13 cellular contexts compared by ENCODE assay signal in the genomic region with DNA sequence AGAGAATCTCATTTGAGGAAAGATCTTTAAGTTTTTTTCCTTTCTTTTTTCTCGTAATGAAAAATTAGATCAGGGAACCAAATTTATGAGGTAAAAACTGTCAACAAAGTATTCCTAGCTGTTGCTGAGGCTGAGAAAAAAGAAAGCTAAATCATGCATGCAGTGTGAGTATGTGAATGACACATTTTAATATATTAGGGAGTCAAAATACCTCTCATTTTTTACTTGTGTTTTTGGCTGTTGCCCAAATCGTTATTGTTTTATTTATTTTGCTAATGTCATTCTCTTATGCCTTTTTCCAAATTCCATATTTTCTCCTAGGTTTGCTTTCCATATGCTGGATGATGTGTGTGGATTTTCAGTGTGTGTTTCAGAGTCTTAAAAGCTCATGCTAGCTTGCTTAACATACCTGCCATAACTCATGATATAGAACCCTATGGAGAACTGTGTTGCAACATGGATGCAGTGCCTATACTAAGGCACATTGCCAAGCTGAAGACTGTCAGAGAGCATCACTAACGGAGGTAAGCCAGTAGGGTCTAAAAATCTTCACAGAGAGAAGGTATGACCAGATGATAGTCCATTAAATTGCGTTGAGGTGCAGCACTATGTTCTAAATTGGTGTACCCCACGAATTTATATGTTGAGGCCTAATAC.
DNase-seq lines count a peak whose midpoint lies in the region; ATAC-seq, FAIRE-seq and TF ChIP-seq lines count a peak whose summit lies in the region.
"Had no signal": no experiment of that assay in that cellular context is flagged by ENCODE, and none has a peak within 500 bp of the region (broad histone marks: within the 10 kb centered on the region; RNA-seq: fewer than 3 reads in every experiment).

No MANE protein-coding gene starts in this region.

- DNase-seq in LHCN-M2 (ENCODE audit: low read depth) (peak; percentile 33), breast epithelium (ENCODE audit: low spot score in 2 of 2) (no peak), thoracic aorta (ENCODE audit: low spot score) (no peak), NCI-H345 treated with DMSO at 0.1 percent for 48 hours (lab: John Stamatoyannopoulos, UW; ENCODE audit: unreplicated experiment) (no peak), H54 (ENCODE audit: insufficient read length, low spot score) (no peak)
- DNase-seq: activated CD4-positive, alpha-beta T cell treated with anti-CD3 and anti-CD28 coated beads, Interleukin-2, amount 50 U/mL, for 4 hours; COR-L47; NCI-H446; right lobe of liver; testis had no signal

- no peak for FAIRE-seq in H54 (lab: Jason Lieb, UNC)

- H3K4me1 ChIP-seq in breast epithelium (peaks cover 3 to 8% of the 10 kb centered on the region in 2 donors), mesodermal cell (ENCODE audit: control insufficient read depth, insufficient read depth, low read length, poor library complexity, severe bottlenecking) (peaks cover 20% of the 10 kb centered on the region), thoracic aorta (ENCODE audit: control insufficient read depth in 1 of 2, low read depth in 2 of 2) (peaks cover 25 to 51% of the 10 kb centered on the region in 2 donors)
- H3K4me1 ChIP-seq: right lobe of liver, testis had no signal

- H3K4me3 ChIP-seq in breast epithelium (no peak overlapping the region), mesodermal cell (ENCODE audit: extremely low read depth, insufficient read depth, low read length, poor library complexity, severe bottlenecking) (no peak overlapping the region), thoracic aorta (no peak overlapping the region)
- H3K4me3 ChIP-seq: right lobe of liver, testis had no signal

- TF ChIP-seq POLR2A in breast epithelium (IDR thresholded peaks at IDR 0.05) (no peak), H54 (IDR thresholded peaks at IDR 0.05; ENCODE audit: low read depth, low read length) (no peak)

- H3K27ac ChIP-seq in breast epithelium (peak overlapping the region; percentile 66 to 75), mesodermal cell (ENCODE audit: low read depth, low read length, severe bottlenecking) (peak overlapping the region; percentile 87), thoracic aorta (peak overlapping the region; percentile 70 to 75)
- H3K27ac ChIP-seq: right lobe of liver had no signal

- TF ChIP-seq CTCF in breast epithelium (IDR thresholded peaks at IDR 0.05) (no peak), thoracic aorta (IDR thresholded peaks at IDR 0.05) (no peak)

- H3K36me3 ChIP-seq in breast epithelium (no peaks in the 10 kb centered on the region), mesodermal cell (ENCODE audit: control insufficient read depth, insufficient read depth, low read length) (no peaks in the 10 kb centered on the region), thoracic aorta (no peaks in the 10 kb centered on the region)
- H3K36me3 ChIP-seq: right lobe of liver had no signal

- H3K9me3 ChIP-seq in breast epithelium (no peaks in the 10 kb centered on the region), mesodermal cell (ENCODE audit: control insufficient read depth, low read length) (peaks cover 3% of the 10 kb centered on the region), thoracic aorta (no peaks in the 10 kb centered on the region)
- H3K9me3 ChIP-seq: right lobe of liver, testis had no signal

- intact Hi-C loops in breast epithelium (cut with DNase I; ENCODE audit: low total_unique reads), result no loop called here

- 81 to 100% methylated on average over 3 of the region's 5 CpGs for WGBS in mesodermal cell (ENCODE audit: insufficient coverage in 2 of 2), 2 experiments

- no peak for ATAC-seq in thoracic aorta (ENCODE audit: insufficient number of reproducible peaks, low FRiP score, low read depth)
- ATAC-seq in HG02588 (IDR thresholded peaks at IDR 0.05; ENCODE audit: unreplicated experiment), result no peak
- ATAC-seq in GM18907 (IDR thresholded peaks at IDR 0.05; ENCODE audit: unreplicated experiment), result no peak

- no peaks in the 10 kb centered on the region for H3K27me3 ChIP-seq in breast epithelium
- H3K27me3 ChIP-seq in thoracic aorta (replicated peaks; ENCODE audit: insufficient read depth), result no peaks in the 10 kb centered on the region
- H3K27me3 ChIP-seq: right lobe of liver, testis had no signal
